ENCODE assay signal across 2 cellular contexts in the genomic region with DNA sequence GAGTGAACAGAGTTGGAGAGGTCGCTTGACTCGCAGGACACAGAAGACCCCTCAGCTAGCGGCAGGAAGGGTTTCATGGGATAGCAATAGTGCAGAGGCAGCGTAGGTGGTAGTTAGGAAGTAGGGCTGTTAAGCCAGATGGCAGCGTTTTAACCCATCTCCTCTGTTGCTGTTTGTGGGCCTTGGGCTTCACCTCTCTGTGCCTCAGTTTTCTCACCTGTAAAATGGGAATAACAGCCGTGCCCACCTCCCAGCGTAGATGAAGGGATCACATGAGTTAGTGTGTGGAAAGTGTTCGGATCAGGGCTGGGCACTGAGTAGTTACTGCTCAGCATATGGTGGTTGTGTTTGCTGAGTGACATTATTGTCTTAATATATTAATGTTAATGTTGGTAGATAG.
TF ChIP-seq lines count a peak whose summit lies in the region.

No MANE protein-coding gene starts in this region.

TF ChIP-seq in SK-N-SH, 30 proteins besides CTCF, POLR2A, EP300 and RAD21 (continued from another document):
- no peak for TF ChIP-seq TEAD4 (IDR thresholded peaks at IDR 0.05; ENCODE audit: borderline replicate concordance, insufficient read depth)
- TF ChIP-seq, protein P1, sequence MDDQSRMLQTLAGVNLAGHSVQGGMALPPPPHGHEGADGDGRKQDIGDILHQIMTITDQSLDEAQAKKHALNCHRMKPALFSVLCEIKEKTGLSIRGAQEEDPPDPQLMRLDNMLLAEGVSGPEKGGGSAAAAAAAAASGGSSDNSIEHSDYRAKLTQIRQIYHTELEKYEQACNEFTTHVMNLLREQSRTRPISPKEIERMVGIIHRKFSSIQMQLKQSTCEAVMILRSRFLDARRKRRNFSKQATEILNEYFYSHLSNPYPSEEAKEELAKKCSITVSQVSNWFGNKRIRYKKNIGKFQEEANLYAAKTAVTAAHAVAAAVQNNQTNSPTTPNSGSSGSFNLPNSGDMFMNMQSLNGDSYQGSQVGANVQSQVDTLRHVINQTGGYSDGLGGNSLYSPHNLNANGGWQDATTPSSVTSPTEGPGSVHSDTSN (IDR thresholded peaks at IDR 0.05), result no peak
- TF ChIP-seq ZBTB33 (IDR thresholded peaks at IDR 0.05; ENCODE audit: borderline replicate concordance, low read depth), result no peak
- no peak for TF ChIP-seq ELF1 (IDR thresholded peaks at IDR 0.05)
- no peak for TF ChIP-seq GATA2 (CRISPR knock-in tag; IDR thresholded peaks at IDR 0.05)
- TF ChIP-seq RCOR1 (IDR thresholded peaks at IDR 0.05; ENCODE audit: low read length), result no peak
- no peak for TF ChIP-seq TAF1 (IDR thresholded peaks at IDR 0.05; ENCODE audit: borderline replicate concordance, low read depth, low read length)
- TF ChIP-seq MEF2A (IDR thresholded peaks at IDR 0.05; ENCODE audit: borderline replicate concordance, low read depth), result no peak
- TF ChIP-seq, protein P2, sequence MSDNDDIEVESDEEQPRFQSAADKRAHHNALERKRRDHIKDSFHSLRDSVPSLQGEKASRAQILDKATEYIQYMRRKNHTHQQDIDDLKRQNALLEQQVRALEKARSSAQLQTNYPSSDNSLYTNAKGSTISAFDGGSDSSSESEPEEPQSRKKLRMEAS (IDR thresholded peaks at IDR 0.05; ENCODE audit: low read depth), result no peak
- TF ChIP-seq RXRA (IDR thresholded peaks at IDR 0.05; ENCODE audit: borderline replicate concordance, low read depth), result no peak
- TF ChIP-seq POLR2AphosphoS5 (IDR thresholded peaks at IDR 0.05; ENCODE audit: low read depth, low read length), result no peak
- TF ChIP-seq USF1 (IDR thresholded peaks at IDR 0.05; ENCODE audit: borderline replicate concordance, low read depth), result no peak
- no peak for TF ChIP-seq NRF1 (IDR thresholded peaks at IDR 0.05; ENCODE audit: low read depth, low read length)
- no peak for TF ChIP-seq JUND (IDR thresholded peaks at IDR 0.05)

TF ChIP-seq in SK-N-SH treated with all-trans-retinoic acid at 6 μM for 48 hours, 23 proteins besides CTCF, POLR2A, EP300 and RAD21 (continued from another document):
- no peak for TF ChIP-seq CREB5 (CRISPR knock-in tag; IDR thresholded peaks at IDR 0.05; ENCODE audit: low read depth)
- TF ChIP-seq ISL1 (CRISPR knock-in tag; IDR thresholded peaks at IDR 0.05), result no peak
- no peak for TF ChIP-seq ESRRG (CRISPR knock-in tag; IDR thresholded peaks at IDR 0.05)
- TF ChIP-seq ARNTL (CRISPR knock-in tag; IDR thresholded peaks at IDR 0.05; ENCODE audit: borderline replicate concordance, low read depth), result no peak
- TF ChIP-seq ZNF8 (CRISPR knock-in tag; IDR thresholded peaks at IDR 0.05), result no peak
- no peak for TF ChIP-seq ZC3H10 (CRISPR knock-in tag; IDR thresholded peaks at IDR 0.05)
